6 cellular contexts compared by ENCODE assay signal in genomic region chr13:24385902-24386301, GRCh38.
"Had no signal": no experiment of that assay in that cellular context is flagged by ENCODE, and none has a peak within 500 bp of the region (broad histone marks: within the 10 kb centered on the region; RNA-seq: fewer than 3 reads in every experiment).

No MANE protein-coding gene starts in this region.

- H3K9me3 Mint-ChIP-seq: IgD-negative memory B cell had no signal

- H3K27ac ChIP-seq: HL-60 had no signal

- H3K4me1 Mint-ChIP-seq: IgD-negative memory B cell had no signal

- H3K4me3 Mint-ChIP-seq: IgD-negative memory B cell had no signal

- DNase-seq: IMR-90, KBM-7 had no signal

- ATAC-seq: HepG2, K562 had no signal

- H3K27ac Mint-ChIP-seq: IgD-negative memory B cell had no signal

- H3K4me3 ChIP-seq: K562 had no signal
